ENCODE assay signal across 8 cellular contexts in the genomic region with DNA sequence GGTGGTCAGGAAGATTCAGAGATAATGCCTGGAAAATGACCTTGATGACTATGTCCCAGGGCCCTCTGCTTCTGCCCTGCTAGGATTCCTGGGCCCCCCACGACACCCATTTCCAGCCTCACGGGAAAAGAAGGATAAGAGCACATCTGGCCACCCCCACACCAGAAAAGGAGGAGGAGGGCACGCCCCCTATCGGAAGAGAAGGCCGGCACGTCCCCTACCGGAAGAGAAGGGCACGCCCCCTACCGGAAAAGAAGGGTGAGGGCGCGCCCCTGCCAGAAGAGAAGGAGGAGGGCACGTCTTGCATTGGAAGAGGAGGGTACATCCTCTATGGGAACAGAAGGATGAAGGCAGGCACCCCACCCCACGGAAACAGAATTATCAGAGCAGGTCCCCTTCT.
DNase-seq lines count a peak whose midpoint lies in the region; ATAC-seq, FAIRE-seq and TF ChIP-seq lines count a peak whose summit lies in the region.

No MANE protein-coding gene starts in this region.

- no peak overlapping the region; the same call in 1 of the 2 replicates for H3K4me3 ChIP-seq in BE2C (ENCODE audit: low read depth, low read length)
- no peak overlapping the region for H3K4me3 ChIP-seq in brain microvascular endothelial cell (ENCODE audit: low read depth, low read length)
- H3K4me3 ChIP-seq in naive thymus-derived CD4-positive, alpha-beta T cell (ENCODE audit: low read length), result peak overlapping the region; percentile 35
- H3K4me3 ChIP-seq in tibial nerve, result no peak overlapping the region

- intact Hi-C loops in naive thymus-derived CD4-positive, alpha-beta T cell (cut with micrococcal nuclease), result loop anchor here in 1 of 2 donors (1.0 kb wide), 3 partner anchors 21 to 84 kb away; partner anchors contain the start of genes IER2 and STX10

- H3K27ac ChIP-seq in brain microvascular endothelial cell (no peak overlapping the region), tibial nerve (no peak overlapping the region)
- no peak overlapping the region for H3K27ac ChIP-seq in naive thymus-derived CD4-positive, alpha-beta T cell (ENCODE audit: low read depth, low read length)

- H3K4me1 ChIP-seq in BE2C (no peaks in the 10 kb centered on the region), tibial nerve (no peaks in the 10 kb centered on the region)
- H3K4me1 ChIP-seq in naive thymus-derived CD4-positive, alpha-beta T cell (ENCODE audit: control insufficient read depth in 2 of 2, insufficient read depth in 2 of 2, low read length in 2 of 2), result peaks cover 9 to 15% of the 10 kb centered on the region in 2 donors

- H3K9me3 ChIP-seq in BE2C (no peaks in the 10 kb centered on the region), tibial nerve (peaks cover 0 to 15% (median 0%) of the 10 kb centered on the region in 4 donors)
- peaks cover 0 to 10% (median 0%) of the 10 kb centered on the region in 3 experiments for H3K9me3 ChIP-seq in naive thymus-derived CD4-positive, alpha-beta T cell (ENCODE audit: control insufficient read depth in 2 of 3, low read length in 3 of 3)

- POLR2A ChIA-PET in naive thymus-derived CD4-positive, alpha-beta T cell (lab: Charles Lee), result interaction anchor here (1.0 to 1.7 kb wide), 2 partner anchors 28 to 82 kb away, joined by 3 to 7 read pairs; no protein-coding TSS in a partner anchor

- H3K27ac Mint-ChIP-seq in naive thymus-derived CD4-positive, alpha-beta T cell, result peak overlapping the region in 6 of 9 donors; percentile 4 to 88 (median 66)

- in situ Hi-C loops in brain microvascular endothelial cell (cut with HindIII; ENCODE audit: low pct_ligation_motif_present, low sequenced_read_pairs), result no loop called here

- TF ChIP-seq CTCF in BE2C (IDR thresholded peaks at IDR 0.05; ENCODE audit: low read depth, low read length) (peak; percentile 57), brain microvascular endothelial cell (IDR thresholded peaks at IDR 0.05; ENCODE audit: low read depth, low read length, missing control alignments) (peak; percentile 50), tibial nerve (IDR thresholded peaks at IDR 0.05) (peak in 4 of 5 experiments; percentile 13 to 48 (median 38))

- peaks cover 14 to 22% (median 15%) of the 10 kb centered on the region in 7 donors for H3K4me1 Mint-ChIP-seq in naive thymus-derived CD4-positive, alpha-beta T cell

- H3K4me3 Mint-ChIP-seq in naive thymus-derived CD4-positive, alpha-beta T cell, result peak overlapping the region; percentile 5 to 82 (median 59)

- TF ChIP-seq POLR2A in tibial nerve (IDR thresholded peaks at IDR 0.05), result no peak

- 9 to 15% methylated on average over 13 of the region's 13 CpGs for WGBS in tibial nerve, 2 donors

- no peak for FAIRE-seq in HTR-8/SVneo (lab: Jason Lieb, UNC)

- H3K27me3 ChIP-seq in BE2C, result no peaks in the 10 kb centered on the region
- no peaks in the 10 kb centered on the region for H3K27me3 ChIP-seq in brain microvascular endothelial cell (replicated peaks)
- no peaks in the 10 kb centered on the region for H3K27me3 ChIP-seq in naive thymus-derived CD4-positive, alpha-beta T cell (ENCODE audit: control insufficient read depth in 2 of 2, insufficient read depth in 2 of 2, low read length in 2 of 2)
- no peaks in the 10 kb centered on the region for H3K27me3 ChIP-seq in tibial nerve

- peak; percentile 48 for DNase-seq in BE2C
- DNase-seq in HTR-8/SVneo (ENCODE audit: insufficient read length, low spot score), result peak; percentile 32
- peak; percentile 68 for DNase-seq in UCSD-AML1 (lab: John Stamatoyannopoulos, UW; ENCODE audit: unreplicated experiment)
- no peak for DNase-seq in brain microvascular endothelial cell
- peak in 8 of 9 donors; percentile 16 to 74 (median 50) for DNase-seq in naive thymus-derived CD4-positive, alpha-beta T cell
- DNase-seq in tibial nerve (ENCODE audit: low spot score in 2 of 2), result peak in 1 of 2 donors; percentile 8
- no peak for DNase-seq in globus pallidus (ENCODE audit: low spot score)

- ATAC-seq in naive thymus-derived CD4-positive, alpha-beta T cell, result peak; percentile 91
- no peak for ATAC-seq in GM21528 (IDR thresholded peaks at IDR 0.05; ENCODE audit: low FRiP score, unreplicated experiment)

- H3K36me3 Mint-ChIP-seq in naive thymus-derived CD4-positive, alpha-beta T cell, result peaks cover 0 to 7% (median 0%) of the 10 kb centered on the region in 5 donors

- no peak for TF ChIP-seq EP300 in tibial nerve (IDR thresholded peaks at IDR 0.05)

- peaks cover 0 to 6% (median 0%) of the 10 kb centered on the region in 5 donors for H3K27me3 Mint-ChIP-seq in naive thymus-derived CD4-positive, alpha-beta T cell

- CTCF ChIA-PET in naive thymus-derived CD4-positive, alpha-beta T cell (lab: Charles Lee), result interaction anchor here (1.3 kb wide), 1 partner anchor 39 kb away, joined by 3 read pairs; no protein-coding TSS in a partner anchor

- H3K9me3 Mint-ChIP-seq in naive thymus-derived CD4-positive, alpha-beta T cell, result peaks cover 0 to 10% (median 5%) of the 10 kb centered on the region in 11 donors

- H3K36me3 ChIP-seq in BE2C (no peaks in the 10 kb centered on the region), brain microvascular endothelial cell (replicated peaks) (no peaks in the 10 kb centered on the region), tibial nerve (no peaks in the 10 kb centered on the region)
- H3K36me3 ChIP-seq in naive thymus-derived CD4-positive, alpha-beta T cell (ENCODE audit: control insufficient read depth in 2 of 3, insufficient read depth in 3 of 3, low read length in 3 of 3), result no peaks in the 10 kb centered on the region

Comparison
In these comparisons a context has a peak if more than half of its experiments do, and no peak if none do; other contexts are left out.
1. DNase-seq: peak in BE2C (single experiment), HTR-8/SVneo (single experiment), UCSD-AML1 (single experiment) and naive thymus-derived CD4-positive, alpha-beta T cell (8 of 9); none in brain microvascular endothelial cell (single experiment) and globus pallidus (single experiment).
2. Peak in every context shown above with its lines, with median percentiles within 50 percentile points of each other: CTCF ChIP-seq.